In genomic region chr1:118151312-118151937, GRCh38 we compare ENCODE assay signal across 8 cellular contexts. TPM values are rescaled to one million over a fixed set of nuclear protein-coding genes. Genes with fewer than 3 reads are reported as not detected.
DNase-seq lines count a peak whose midpoint lies in the region; ATAC-seq, FAIRE-seq and TF ChIP-seq lines count a peak whose summit lies in the region.

No MANE protein-coding gene starts in this region.

- no peaks in the 10 kb centered on the region for H3F3A ChIP-seq in MM.1S (ENCODE audit: insufficient read depth, low read length)

- no peaks in the 10 kb centered on the region for H3K79me2 ChIP-seq in MM.1S (ENCODE audit: low read length)

- H3K4me3 ChIP-seq in MM.1S (ENCODE audit: low read length) (no peak overlapping the region), pancreas (no peak overlapping the region)

- no peak overlapping the region for H2AFZ ChIP-seq in MM.1S (ENCODE audit: low read length)

- intact Hi-C loops in pancreas (cut with DNase I), result loop anchor here in 1 of 3 donors (10.0 kb wide), 1 partner anchor 853 kb away; no protein-coding TSS in a partner anchor

- TF ChIP-seq CTCF in MM.1S (IDR thresholded peaks at IDR 0.05; ENCODE audit: low read length) (peak; percentile 63), pancreas (IDR thresholded peaks at IDR 0.05) (peak; percentile 32 to 65 (median 56))

- H3K27ac ChIP-seq in MM.1S (ENCODE audit: low read length) (no peak overlapping the region), pancreas (no peak overlapping the region)

- peak in 3 of 4 donors; percentile 47 to 71 (median 63) for ATAC-seq in pancreas
- ATAC-seq in GM19467 (IDR thresholded peaks at IDR 0.05; ENCODE audit: unreplicated experiment), result no peak
- ATAC-seq in HG03457 (IDR thresholded peaks at IDR 0.05; ENCODE audit: unreplicated experiment), result no peak

- H3K9ac ChIP-seq in MM.1S (ENCODE audit: low read length), result no peak overlapping the region

- no peak for FAIRE-seq in pancreas (lab: Jason Lieb, UNC)

- no peaks in the 10 kb centered on the region for H3K9me2 ChIP-seq in MM.1S (replicated peaks; ENCODE audit: insufficient read depth, low read length)

- peak; percentile 20 for DNase-seq in NCI-H2107 treated with DMSO at 0.1 percent for 48 hours (lab: John Stamatoyannopoulos, UW; ENCODE audit: unreplicated experiment)
- no peak for DNase-seq in NCI-H2107 (lab: John Stamatoyannopoulos, UW)
- peak; percentile 29 for DNase-seq in MM.1S
- DNase-seq in UCSD-AML1 (lab: John Stamatoyannopoulos, UW; ENCODE audit: unreplicated experiment), result peak; percentile 27
- peak; percentile 47 for DNase-seq in foreskin melanocyte
- peak in 5 of 6 donors; percentile 27 to 70 (median 46) for DNase-seq in pancreas

- no peaks in the 10 kb centered on the region for H4K20me1 ChIP-seq in MM.1S (ENCODE audit: insufficient read depth, low read length)

- H3K36me3 ChIP-seq in MM.1S (replicated peaks; ENCODE audit: insufficient read depth, low read length) (no peaks in the 10 kb centered on the region), pancreas (no peaks in the 10 kb centered on the region)

- WGBS in pancreas, 2 donors, result 1% methylated on average over 6 of the region's 6 CpGs

- H3K4me2 ChIP-seq in MM.1S (ENCODE audit: low read depth, low read length), result no peak overlapping the region

- H3K4me1 ChIP-seq in MM.1S (ENCODE audit: low read length), result no peaks in the 10 kb centered on the region
- peaks cover 0 to 6% (median 0%) of the 10 kb centered on the region in 3 donors for H3K4me1 ChIP-seq in pancreas

- no peaks in the 10 kb centered on the region for H3K9me3 ChIP-seq in MM.1S (replicated peaks; ENCODE audit: insufficient read depth, low read length)
- H3K9me3 ChIP-seq in pancreas, result no peaks in the 10 kb centered on the region

- no peaks in the 10 kb centered on the region for H3K27me3 ChIP-seq in MM.1S (replicated peaks; ENCODE audit: insufficient read depth, low read length)
- H3K27me3 ChIP-seq in pancreas, result no peaks in the 10 kb centered on the region

RNA-seq across cellular contexts. Expression of gene SPAG17, which starts 33.6 kb away (rescaled TPM):
- total RNA-seq in pancreas, result 1 to 10 TPM in 3 of 6 donors, under 1 TPM in 3; 0.61 to 2.4 (median 0.97) TPM
- polyA plus RNA-seq in pancreas, result 1 to 10 TPM; 2.1 to 3.5 TPM

Comparison
In these comparisons a context has a peak if more than half of its experiments do, and no peak if none do; other contexts are left out.
1. ATAC-seq: peak in pancreas (3 of 4); none in GM19467 (single experiment) and HG03457 (single experiment).